Comparison of ENCODE assay signal across 26 cellular contexts in the genomic region with DNA sequence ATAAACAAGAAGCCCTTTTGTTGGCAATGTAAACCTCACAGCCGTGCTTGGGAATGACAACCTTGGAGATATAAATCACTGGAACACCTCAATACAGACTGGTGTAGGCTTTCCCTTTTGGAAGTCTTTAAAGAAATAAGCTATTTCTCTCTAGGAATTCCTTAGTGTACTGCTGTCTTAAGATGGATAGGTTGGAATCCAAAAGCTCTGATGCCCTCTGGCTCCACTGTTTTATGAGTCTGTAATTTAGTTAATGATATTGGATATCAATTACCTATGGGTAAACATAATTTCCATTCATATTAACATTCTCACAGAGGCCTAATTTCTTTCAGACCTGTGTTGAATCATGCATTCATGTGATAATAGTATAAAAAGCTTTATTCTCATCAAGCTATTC.
"Had no signal": no experiment of that assay in that cellular context is flagged by ENCODE, and none has a peak within 500 bp of the region (broad histone marks: within the 10 kb centered on the region; RNA-seq: fewer than 3 reads in every experiment).

No MANE protein-coding gene starts in this region.

- H3K4me1 ChIP-seq: transverse colon, upper lobe of left lung had no signal

- H3K36me3 ChIP-seq: left ventricle myocardium inferior, ovary, right atrium auricular region, stomach, thyroid gland, transverse colon, upper lobe of left lung, vagina had no signal

- H3K9me3 ChIP-seq: left ventricle myocardium inferior, ovary, right atrium auricular region, stomach, testis, thyroid gland, transverse colon, upper lobe of left lung, vagina had no signal

- H3K27ac Mint-ChIP-seq: immature natural killer cell; naive B cell; natural killer cell; progenitor cell of endocrine pancreas; stimulated activated naive B cell treated with anti-CD40 and anti-IgM and Interleukin-4, amounts not matched to agents 10 μg/mL and 1 μg/mL and 100 μg/mL, for 72 hours had no signal

- H3K36me3 Mint-ChIP-seq: immature natural killer cell; mesothelial cell of epicardium; naive B cell; stimulated activated naive B cell treated with anti-CD40 and anti-IgM and Interleukin-4, amounts not matched to agents 10 μg/mL and 1 μg/mL and 100 μg/mL, for 72 hours had no signal

- H3K27me3 ChIP-seq: ovary, right atrium auricular region, stomach, testis, thyroid gland, transverse colon, upper lobe of left lung, vagina had no signal

- H3K9me3 Mint-ChIP-seq: mesothelial cell of epicardium had no signal

- DNase-seq: immature natural killer cell; kidney; left colon; left ventricle myocardium inferior; mesendoderm; naive B cell; natural killer cell; ovary; stimulated activated CD4-positive, alpha-beta T cell treated with anti-CD3 and anti-CD28 coated beads, Interleukin-12 subunit alpha, Interleukin-12 subunit beta, amount 100 ng/mL, for 4 hours; stimulated activated CD4-positive, alpha-beta T cell treated with anti-CD3 and anti-CD28 coated beads, Interleukin-15, amount 100 ng/mL, for 24 hours; stimulated activated CD4-positive, alpha-beta T cell treated with anti-CD3 and anti-CD28 coated beads, Interleukin-2, amount 100 ng/mL, for 24 hours; stimulated activated CD4-positive, alpha-beta T cell treated with anti-CD3 and anti-CD28 coated beads, Interleukin-4, amount 100 ng/mL, for 1 hour; stimulated activated naive B cell treated with anti-CD40 and anti-IgM and Interleukin-4, amounts not matched to agents 10 μg/mL and 1 μg/mL and 100 μg/mL, for 72 hours; stimulated activated naive CD8-positive, alpha-beta T cell treated with anti-CD3 and anti-CD28 coated beads, Interleukin-15, Interleukin-2, amounts not matched to agents 100 U/mL and 50 U/mL, for 24 hours; stomach; testis; thyroid gland; transverse colon; upper lobe of left lung had no signal

- H3K27me3 Mint-ChIP-seq: naive B cell; progenitor cell of endocrine pancreas; stimulated activated naive B cell treated with anti-CD40 and anti-IgM and Interleukin-4, amounts not matched to agents 10 μg/mL and 1 μg/mL and 100 μg/mL, for 72 hours had no signal

- H3K27ac ChIP-seq: left ventricle myocardium inferior, ovary, right atrium auricular region, skin epidermis, stomach, testis, thyroid gland, transverse colon, upper lobe of left lung, vagina had no signal

- ATAC-seq: left colon; natural killer cell; sciatic nerve; stimulated activated naive B cell treated with anti-CD40 and anti-IgM and Interleukin-4, amounts not matched to agents 10 μg/mL and 1 μg/mL and 100 μg/mL, for 72 hours; stimulated activated naive CD8-positive, alpha-beta T cell treated with anti-CD3 and anti-CD28 coated beads, Interleukin-15, Interleukin-2, amounts not matched to agents 100 U/mL and 50 U/mL, for 24 hours had no signal

- H3K4me3 ChIP-seq: left ventricle myocardium inferior, lung, ovary, right atrium auricular region, skin epidermis, stomach, testis, thyroid gland, transverse colon, upper lobe of left lung, vagina had no signal

- H3K4me1 Mint-ChIP-seq: immature natural killer cell; naive B cell; natural killer cell; stimulated activated naive B cell treated with anti-CD40 and anti-IgM and Interleukin-4, amounts not matched to agents 10 μg/mL and 1 μg/mL and 100 μg/mL, for 72 hours had no signal

- H3K4me3 Mint-ChIP-seq: immature natural killer cell; mesothelial cell of epicardium; naive B cell; natural killer cell; stimulated activated naive B cell treated with anti-CD40 and anti-IgM and Interleukin-4, amounts not matched to agents 10 μg/mL and 1 μg/mL and 100 μg/mL, for 72 hours had no signal
